8 cellular contexts compared by ENCODE assay signal in the genomic region with DNA sequence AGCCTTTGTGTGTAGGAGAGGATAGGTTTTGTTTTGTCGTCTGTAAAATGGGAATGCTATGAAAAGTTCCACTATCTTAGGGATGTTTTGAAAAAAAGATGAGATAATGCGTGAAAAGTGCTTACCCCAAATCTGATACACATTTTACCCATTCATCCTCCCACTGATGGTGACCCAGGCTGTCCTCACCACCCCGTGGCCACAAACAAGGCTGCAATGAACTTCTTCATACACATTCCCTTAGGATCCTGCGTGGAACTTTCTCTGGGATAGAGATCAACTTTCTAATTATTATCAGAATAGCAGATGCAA. TPM values are rescaled to one million over a fixed set of nuclear protein-coding genes. Genes with fewer than 3 reads are reported as not detected.
DNase-seq lines count a peak whose midpoint lies in the region; ATAC-seq and TF ChIP-seq lines count a peak whose summit lies in the region.

No MANE protein-coding gene starts in this region.

- H3K4me3 Mint-ChIP-seq in CD8-positive, alpha-beta T cell = peak overlapping the region; percentile 47
- peak overlapping the region; percentile 54 to 57 for H3K4me3 Mint-ChIP-seq in effector memory CD8-positive, alpha-beta T cell

- intact Hi-C loops in CD8-positive, alpha-beta T cell (cut with DNase I, micrococcal nuclease) = no loop called here

- H3K4me1 ChIP-seq in CD8-positive, alpha-beta T cell (ENCODE audit: insufficient read depth, low read length) = no peaks in the 10 kb centered on the region
- peaks cover 5% of the 10 kb centered on the region for H3K4me1 ChIP-seq in neuron (ENCODE audit: insufficient read depth, low read length)

- H3K27ac Mint-ChIP-seq in CD8-positive, alpha-beta T cell = no peak overlapping the region
- H3K27ac Mint-ChIP-seq in effector memory CD8-positive, alpha-beta T cell = no peak overlapping the region

- no peak for TF ChIP-seq CTCF in CD8-positive, alpha-beta T cell (IDR thresholded peaks at IDR 0.05)
- TF ChIP-seq CTCF in LNCaP clone FGC (IDR thresholded peaks at IDR 0.05; ENCODE audit: control insufficient read depth, extremely low read depth, insufficient read depth) = no peak

- CTCF ChIA-PET in CD8-positive, alpha-beta T cell (lab: Charles Lee) = no interaction called here

- no peaks in the 10 kb centered on the region for H3K9me3 ChIP-seq in CD8-positive, alpha-beta T cell (ENCODE audit: low read length)
- H3K9me3 ChIP-seq in neuron (ENCODE audit: low read length) = no peaks in the 10 kb centered on the region

- no peak for DNase-seq in CD8-positive, alpha-beta T cell
- DNase-seq in LNCaP clone FGC (ENCODE audit: low read depth) (no peak), NCI-H146 treated with DMSO at 0.1 percent for 48 hours (lab: John Stamatoyannopoulos, UW; ENCODE audit: unreplicated experiment) (no peak), activated gamma-delta T cell (lab: John Stamatoyannopoulos, UW) (no peak), MV-4-11 (lab: John Stamatoyannopoulos, UW) (no peak)
- no peak for DNase-seq in effector memory CD8-positive, alpha-beta T cell

- no peak for ATAC-seq in CD8-positive, alpha-beta T cell
- no peak for ATAC-seq in effector memory CD8-positive, alpha-beta T cell (replicated peaks)
- no peak for ATAC-seq in GM18907 (IDR thresholded peaks at IDR 0.05; ENCODE audit: unreplicated experiment)

- no peaks in the 10 kb centered on the region for H3K36me3 Mint-ChIP-seq in CD8-positive, alpha-beta T cell
- no peaks in the 10 kb centered on the region for H3K36me3 Mint-ChIP-seq in effector memory CD8-positive, alpha-beta T cell (ENCODE audit: insufficient read depth)

- no peak overlapping the region for H3K4me3 ChIP-seq in CD8-positive, alpha-beta T cell (ENCODE audit: low read depth, low read length)
- peak overlapping the region; percentile 58 for H3K4me3 ChIP-seq in LNCaP clone FGC (ENCODE audit: low read depth, low read length)
- H3K4me3 ChIP-seq in neuron (ENCODE audit: low read length) = peak overlapping the region; percentile 56

- peaks cover 9% of the 10 kb centered on the region for H3K4me1 Mint-ChIP-seq in CD8-positive, alpha-beta T cell (ENCODE audit: low read depth)
- peaks cover 6 to 8% of the 10 kb centered on the region in 2 donors for H3K4me1 Mint-ChIP-seq in effector memory CD8-positive, alpha-beta T cell (ENCODE audit: low read depth in 2 of 2)

- H3K27ac ChIP-seq in CD8-positive, alpha-beta T cell (ENCODE audit: low read depth, low read length) = no peak overlapping the region

- peaks cover 4% of the 10 kb centered on the region for H3K27me3 ChIP-seq in CD8-positive, alpha-beta T cell (ENCODE audit: insufficient read depth, low read length)
- no peaks in the 10 kb centered on the region for H3K27me3 ChIP-seq in neuron (ENCODE audit: insufficient read depth, low read length)

- POLR2A ChIA-PET in CD8-positive, alpha-beta T cell (lab: Charles Lee) = no interaction called here

- peaks cover 8% of the 10 kb centered on the region for H3K9me3 Mint-ChIP-seq in CD8-positive, alpha-beta T cell
- no peaks in the 10 kb centered on the region for H3K9me3 Mint-ChIP-seq in effector memory CD8-positive, alpha-beta T cell

- peaks cover 51% of the 10 kb centered on the region for H3K27me3 Mint-ChIP-seq in CD8-positive, alpha-beta T cell (ENCODE audit: low read depth)
- H3K27me3 Mint-ChIP-seq in effector memory CD8-positive, alpha-beta T cell = peaks cover 54 to 72% of the 10 kb centered on the region in 2 donors

- H2AFZ ChIP-seq in neuron (ENCODE audit: low read depth, low read length) = peak overlapping the region; percentile 97

- H3K36me3 ChIP-seq in CD8-positive, alpha-beta T cell (ENCODE audit: insufficient read depth, low read length) = no peaks in the 10 kb centered on the region
- H3K36me3 ChIP-seq in neuron (ENCODE audit: insufficient read depth, low read length) = no peaks in the 10 kb centered on the region

RNA-seq across cellular contexts. Expression of a gene that starts 0.4 kb away (rescaled TPM):
- total RNA-seq in CD8-positive, alpha-beta T cell = under 1 TPM in 1 of 2 experiments, not detected in 1; 0.50 TPM
